Comparison of ENCODE assay signal across 37 cellular contexts in genomic region chr3:45719761-45720487, GRCh38. TPM values are rescaled to one million over a fixed set of nuclear protein-coding genes. Genes with fewer than 3 reads are reported as not detected.
DNase-seq lines count a peak whose midpoint lies in the region; ATAC-seq and TF ChIP-seq lines count a peak whose summit lies in the region.
"Had no signal": no experiment of that assay in that cellular context is flagged by ENCODE, and none has a peak within 500 bp of the region (broad histone marks: within the 10 kb centered on the region; RNA-seq: fewer than 3 reads in every experiment).

No MANE protein-coding gene starts in this region.

- H3K27me3 Mint-ChIP-seq in activated T-cell treated with anti-CD3 and anti-CD28 coated beads, Interleukin-2, amount 50 U/mL, for 24 hours: no peaks in the 10 kb centered on the region
- H3K27me3 Mint-ChIP-seq in central memory CD8-positive, alpha-beta T cell: no peaks in the 10 kb centered on the region
- H3K27me3 Mint-ChIP-seq in osteocyte (ENCODE audit: unreplicated experiment): no peaks in the 10 kb centered on the region
- H3K27me3 Mint-ChIP-seq: activated CD4-positive, alpha-beta memory T cell treated with anti-CD3 and anti-CD28 coated beads, Interleukin-2, amount 10 ng/mL, durations not matched to agents 7 days and 5 days; B cell had no signal

- H3K4me3 Mint-ChIP-seq in activated T-cell treated with anti-CD3 and anti-CD28 coated beads, Interleukin-2, amount 50 U/mL, for 24 hours: no peak overlapping the region
- no peak overlapping the region for H3K4me3 Mint-ChIP-seq in central memory CD8-positive, alpha-beta T cell
- no peak overlapping the region for H3K4me3 Mint-ChIP-seq in osteocyte (ENCODE audit: unreplicated experiment)
- H3K4me3 Mint-ChIP-seq: activated CD4-positive, alpha-beta memory T cell treated with anti-CD3 and anti-CD28 coated beads, Interleukin-2, amount 10 ng/mL, durations not matched to agents 7 days and 5 days; B cell; neural crest cell had no signal

- POLR2A ChIA-PET in PC-3 (lab: Charles Lee; ENCODE audit: unreplicated experiment): no interaction called here

- no peak overlapping the region for H2BK5ac ChIP-seq in trophoblast cell (ENCODE audit: low read depth, low read length, poor library complexity)

- H3K4me1 ChIP-seq in PC-3 (ENCODE audit: insufficient read depth, low read length) (no peaks in the 10 kb centered on the region), trophoblast cell (ENCODE audit: control insufficient read depth in 1 of 2, insufficient read depth in 2 of 2, low read length in 2 of 2) (no peaks in the 10 kb centered on the region)
- H3K4me1 ChIP-seq: A549, parathyroid adenoma had no signal

- H3K4me1 Mint-ChIP-seq in activated T-cell treated with anti-CD3 and anti-CD28 coated beads, Interleukin-2, amount 50 U/mL, for 24 hours (ENCODE audit: low read depth): peaks cover 39% of the 10 kb centered on the region
- H3K4me1 Mint-ChIP-seq in central memory CD8-positive, alpha-beta T cell: peaks cover 14% of the 10 kb centered on the region
- peaks cover 13% of the 10 kb centered on the region for H3K4me1 Mint-ChIP-seq in osteocyte (ENCODE audit: unreplicated experiment)
- H3K4me1 Mint-ChIP-seq: B cell, neural crest cell had no signal

- TF ChIP-seq CTCF in PC-3 (conservative IDR thresholded peaks at IDR 0.05; ENCODE audit: low read depth, low read length) (no peak), osteocyte (IDR thresholded peaks at IDR 0.05) (no peak)

- CTCF ChIA-PET in PC-3 (lab: Charles Lee): no interaction called here

- no peaks in the 10 kb centered on the region for H4K20me1 ChIP-seq in PC-3 (ENCODE audit: low read length)

- H3K27me3 ChIP-seq in PC-3 (ENCODE audit: low read length): no peaks in the 10 kb centered on the region
- no peaks in the 10 kb centered on the region for H3K27me3 ChIP-seq in trophoblast cell (ENCODE audit: insufficient read depth, low read length)
- H3K27me3 ChIP-seq: brain microvascular endothelial cell, right atrium auricular region, stomach, thyroid gland had no signal

- H2AK5ac ChIP-seq in trophoblast cell (ENCODE audit: low read length): no peak overlapping the region

- H3K9me3 Mint-ChIP-seq in activated T-cell treated with anti-CD3 and anti-CD28 coated beads, Interleukin-2, amount 50 U/mL, for 24 hours: no peaks in the 10 kb centered on the region
- H3K9me3 Mint-ChIP-seq in central memory CD8-positive, alpha-beta T cell: no peaks in the 10 kb centered on the region
- no peaks in the 10 kb centered on the region for H3K9me3 Mint-ChIP-seq in osteocyte (ENCODE audit: unreplicated experiment)
- H3K9me3 Mint-ChIP-seq: activated CD4-positive, alpha-beta memory T cell treated with anti-CD3 and anti-CD28 coated beads, Interleukin-2, amount 10 ng/mL, durations not matched to agents 7 days and 5 days; neural crest cell had no signal

- no TSS peak for BruUV-seq in PC-3 (replicated peaks; lab: Mats Ljungman, UMichigan)

- H2BK12ac ChIP-seq in trophoblast cell (ENCODE audit: low read length): no peak overlapping the region

- H2AFZ ChIP-seq in PC-3 (ENCODE audit: low read length): no peak overlapping the region
- no peak overlapping the region for H2AFZ ChIP-seq in trophoblast cell (ENCODE audit: insufficient read depth, low read length, poor library complexity)
- H2AFZ ChIP-seq: parathyroid adenoma, PC-9 had no signal

- no peaks in the 10 kb centered on the region for H3F3A ChIP-seq in PC-3 (ENCODE audit: low read length, unreplicated experiment)

- H3K9me2 ChIP-seq in PC-3 (replicated peaks; ENCODE audit: low read length): no peaks in the 10 kb centered on the region

- H3K4ac ChIP-seq in trophoblast cell (ENCODE audit: low read depth, low read length): no peak overlapping the region

- no peak overlapping the region for H3K18ac ChIP-seq in trophoblast cell (ENCODE audit: low read length)

- no CpG with 5 or more reads among the region's 1 CpG for WGBS in trophoblast cell (ENCODE audit: extremely low coverage, insufficient coverage, insufficient read length)

- no peak overlapping the region for H4K91ac ChIP-seq in trophoblast cell (ENCODE audit: low read depth, low read length)

- H2BK120ac ChIP-seq in trophoblast cell (ENCODE audit: insufficient read depth, low read length, poor library complexity): no peak overlapping the region

- DNase-seq in activated T-cell treated with anti-CD3 and anti-CD28 coated beads, Interleukin-2, amount 50 U/mL, for 24 hours: no peak
- DNase-seq in activated T-cell treated with anti-CD3 and anti-CD28 coated beads for 4 hours (no peak), PC-3 (no peak), osteocyte (ENCODE audit: extremely low spot score, unreplicated experiment) (no peak), iPS-NIHi11 (ENCODE audit: low spot score) (no peak), trophoblast cell (no peak)
- no peak for DNase-seq in central memory CD8-positive, alpha-beta T cell (ENCODE audit: low spot score in 2 of 2)
- DNase-seq: activated CD4-positive, alpha-beta memory T cell treated with anti-CD3 and anti-CD28 coated beads, Interleukin-2, amount 10 ng/mL, durations not matched to agents 7 days and 5 days; activated CD4-positive, CD25-positive, alpha-beta regulatory T cell treated with anti-CD3 and anti-CD28 coated beads, Interleukin-2, amount 50 U/mL, for 72 hours; activated effector memory CD4-positive, alpha-beta T cell treated with anti-CD3 and anti-CD28 coated beads, Interleukin-2, amount 50 U/mL, for 16 hours; amniotic stem cell; brain microvascular endothelial cell; COR-L47; DMS53; foreskin fibroblast; GDM1; head of caudate nucleus; kidney; lower lobe of right lung; NCI-H1436 treated with DMSO at 0.1 percent for 48 hours; NCI-H2107; NCI-H524; NK-92 treated with Interleukin-12 subunit alpha and Interleukin-12 subunit beta, amount 100 ng/mL, for 24 hours; PC-9; stimulated activated CD4-positive, alpha-beta T cell treated with anti-CD3 and anti-CD28 coated beads, Interleukin-1b, Interleukin-23, amount 100 ng/mL, for 48 hours; stomach; SW 1271; thyroid gland had no signal

- no peak overlapping the region for H3K4me3 ChIP-seq in PC-3 (ENCODE audit: low read length)
- no peak overlapping the region for H3K4me3 ChIP-seq in trophoblast cell (ENCODE audit: low read depth, low read length)
- H3K4me3 ChIP-seq: A549, lower lobe of right lung, PC-9, right atrium auricular region, smooth muscle cell, stomach, thyroid gland had no signal

- H3K9ac ChIP-seq in PC-3 (ENCODE audit: low read length): no peak overlapping the region
- H3K9ac ChIP-seq in trophoblast cell (ENCODE audit: low read length): no peak overlapping the region
- H3K9ac ChIP-seq: parathyroid adenoma had no signal

- H3K27ac ChIP-seq in PC-3 (ENCODE audit: low read length): no peak overlapping the region
- no peak overlapping the region for H3K27ac ChIP-seq in trophoblast cell (ENCODE audit: low read depth, low read length)
- H3K27ac ChIP-seq: A549, brain microvascular endothelial cell, lower lobe of right lung, parathyroid adenoma, PC-9, right atrium auricular region, stomach, thyroid gland had no signal

- H3K23ac ChIP-seq in trophoblast cell (ENCODE audit: low read length): no peak overlapping the region

- H3K9me3 ChIP-seq in PC-3 (ENCODE audit: low read length) (no peaks in the 10 kb centered on the region), trophoblast cell (ENCODE audit: insufficient read depth, low read depth, low read length) (no peaks in the 10 kb centered on the region)
- H3K9me3 ChIP-seq: A549, lower lobe of right lung, right atrium auricular region, stomach, thyroid gland had no signal

- no peak overlapping the region for H4K12ac ChIP-seq in trophoblast cell (ENCODE audit: low read depth, low read length)

- peak overlapping the region; percentile 38 for H3K27ac Mint-ChIP-seq in activated T-cell treated with anti-CD3 and anti-CD28 coated beads, Interleukin-2, amount 50 U/mL, for 24 hours
- H3K27ac Mint-ChIP-seq in central memory CD8-positive, alpha-beta T cell (ENCODE audit: low read depth): peak overlapping the region; percentile 56
- H3K27ac Mint-ChIP-seq in osteocyte (ENCODE audit: unreplicated experiment): peak overlapping the region; percentile 43
- H3K27ac Mint-ChIP-seq: activated CD4-positive, alpha-beta memory T cell treated with anti-CD3 and anti-CD28 coated beads, Interleukin-2, amount 10 ng/mL, durations not matched to agents 7 days and 5 days; B cell had no signal

- H4K8ac ChIP-seq in trophoblast cell (ENCODE audit: low read depth, low read length): no peak overlapping the region

- H3K4me2 ChIP-seq in PC-3 (ENCODE audit: low read length) (no peak overlapping the region), trophoblast cell (ENCODE audit: low read length) (no peak overlapping the region)
- H3K4me2 ChIP-seq: A549, PC-9, smooth muscle cell had no signal

- no peaks in the 10 kb centered on the region for H3K79me2 ChIP-seq in PC-3 (ENCODE audit: low read length)
- H3K79me2 ChIP-seq in trophoblast cell (ENCODE audit: control insufficient read depth, insufficient read depth, low read length, poor library complexity): no peaks in the 10 kb centered on the region
- H3K79me2 ChIP-seq: parathyroid adenoma had no signal

- H3K14ac ChIP-seq in trophoblast cell (ENCODE audit: low read length): no peak overlapping the region

- H3K36me3 ChIP-seq in PC-3 (ENCODE audit: low read depth, low read length) (peaks cover 11% of the 10 kb centered on the region), trophoblast cell (ENCODE audit: control insufficient read depth in 1 of 2, insufficient read depth in 2 of 2, low read length in 2 of 2) (peaks cover 3 to 5% of the 10 kb centered on the region in 2 experiments)

- peaks cover 90% of the 10 kb centered on the region for H3K36me3 Mint-ChIP-seq in activated T-cell treated with anti-CD3 and anti-CD28 coated beads, Interleukin-2, amount 50 U/mL, for 24 hours (ENCODE audit: low read depth)
- H3K36me3 Mint-ChIP-seq in central memory CD8-positive, alpha-beta T cell (ENCODE audit: insufficient read depth): peaks cover 48% of the 10 kb centered on the region
- peaks cover 49% of the 10 kb centered on the region for H3K36me3 Mint-ChIP-seq in osteocyte (ENCODE audit: unreplicated experiment)

- intact Hi-C loops in PC-3 (cut with micrococcal nuclease): no loop called here

- ATAC-seq in PC-3 (peak; percentile 29), HG03565 (IDR thresholded peaks at IDR 0.05; ENCODE audit: unreplicated experiment) (no peak)
- no peak for ATAC-seq in central memory CD8-positive, alpha-beta T cell (replicated peaks; ENCODE audit: extremely low read depth, poor library complexity, severe bottlenecking)
- ATAC-seq: A549, HCT116, lower lobe of right lung, Right ventricle myocardium inferior had no signal

- H3K79me1 ChIP-seq in trophoblast cell (ENCODE audit: low read length): no peaks in the 10 kb centered on the region

RNA-seq across cellular contexts. Expression of gene SACM1L, which starts 30.7 kb away (rescaled TPM):
- 30.1 and 46.7 TPM in 2 replicates for total RNA-seq in PC-3 (2014; rRNA removed)
- total RNA-seq in osteocyte: 38.3 and 40.8 TPM in 2 replicates
- 16.8 and 16.9 TPM in 2 replicates for polyA plus RNA-seq in trophoblast cell (2013)
